ENCODE assay signal across 1 cellular context in the genomic region with DNA sequence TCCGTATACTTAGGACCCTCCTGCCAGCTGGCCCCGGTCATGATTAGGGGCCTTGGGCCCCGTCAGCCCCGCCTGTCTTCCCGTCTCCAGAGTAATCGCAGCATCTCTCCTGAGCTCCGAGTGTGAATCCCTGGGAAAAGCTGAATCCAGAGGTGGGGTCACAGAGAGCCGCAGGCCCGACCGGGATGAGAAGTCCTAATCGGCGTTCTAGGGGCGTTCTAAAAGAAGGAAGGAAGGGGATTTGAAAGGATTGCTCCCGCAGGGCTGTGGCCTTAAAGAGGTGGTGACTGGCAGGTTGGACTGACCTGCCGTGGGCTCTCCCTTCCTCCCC.
TF ChIP-seq lines count a peak whose summit lies in the region.

No MANE protein-coding gene starts in this region.

TF ChIP-seq in IMR-90, 13 proteins besides CTCF, POLR2A, EP300 and RAD21:
- TF ChIP-seq MAFK (IDR thresholded peaks at IDR 0.05; ENCODE audit: low read depth, low read length) (no peak), BHLHE40 (IDR thresholded peaks at IDR 0.05; ENCODE audit: low read depth, low read length) (no peak), NFE2L2 (IDR thresholded peaks at IDR 0.05; ENCODE audit: low read depth, low read length) (no peak), CEBPB (IDR thresholded peaks at IDR 0.05; ENCODE audit: low read depth, low read length) (no peak), MAZ (IDR thresholded peaks at IDR 0.05; ENCODE audit: borderline replicate concordance, low read depth, low read length) (no peak), FOS (IDR thresholded peaks at IDR 0.05; ENCODE audit: low read depth, low read length) (no peak), MXI1 (IDR thresholded peaks at IDR 0.05; ENCODE audit: borderline replicate concordance, low read depth, low read length) (no peak), RFX5 (IDR thresholded peaks at IDR 0.05; ENCODE audit: low read depth, low read length) (no peak)
- TF ChIP-seq, protein P1, sequence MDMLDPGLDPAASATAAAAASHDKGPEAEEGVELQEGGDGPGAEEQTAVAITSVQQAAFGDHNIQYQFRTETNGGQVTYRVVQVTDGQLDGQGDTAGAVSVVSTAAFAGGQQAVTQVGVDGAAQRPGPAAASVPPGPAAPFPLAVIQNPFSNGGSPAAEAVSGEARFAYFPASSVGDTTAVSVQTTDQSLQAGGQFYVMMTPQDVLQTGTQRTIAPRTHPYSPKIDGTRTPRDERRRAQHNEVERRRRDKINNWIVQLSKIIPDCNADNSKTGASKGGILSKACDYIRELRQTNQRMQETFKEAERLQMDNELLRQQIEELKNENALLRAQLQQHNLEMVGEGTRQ (IDR thresholded peaks at IDR 0.05; ENCODE audit: low read depth, low read length): no peak
- TF ChIP-seq, protein P2, sequence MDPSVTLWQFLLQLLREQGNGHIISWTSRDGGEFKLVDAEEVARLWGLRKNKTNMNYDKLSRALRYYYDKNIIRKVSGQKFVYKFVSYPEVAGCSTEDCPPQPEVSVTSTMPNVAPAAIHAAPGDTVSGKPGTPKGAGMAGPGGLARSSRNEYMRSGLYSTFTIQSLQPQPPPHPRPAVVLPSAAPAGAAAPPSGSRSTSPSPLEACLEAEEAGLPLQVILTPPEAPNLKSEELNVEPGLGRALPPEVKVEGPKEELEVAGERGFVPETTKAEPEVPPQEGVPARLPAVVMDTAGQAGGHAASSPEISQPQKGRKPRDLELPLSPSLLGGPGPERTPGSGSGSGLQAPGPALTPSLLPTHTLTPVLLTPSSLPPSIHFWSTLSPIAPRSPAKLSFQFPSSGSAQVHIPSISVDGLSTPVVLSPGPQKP (IDR thresholded peaks at IDR 0.05; ENCODE audit: borderline replicate concordance, low read depth, low read length): no peak
